In genomic region chr4:81445196-81445595, GRCh38 we compare ENCODE assay signal across 1 cellular context.
TF ChIP-seq lines count a peak whose summit lies in the region.

No MANE protein-coding gene starts in this region.

TF ChIP-seq in IMR-90, 13 proteins besides CTCF, POLR2A, EP300 and RAD21 (continued from another document):
- TF ChIP-seq, protein P1, sequence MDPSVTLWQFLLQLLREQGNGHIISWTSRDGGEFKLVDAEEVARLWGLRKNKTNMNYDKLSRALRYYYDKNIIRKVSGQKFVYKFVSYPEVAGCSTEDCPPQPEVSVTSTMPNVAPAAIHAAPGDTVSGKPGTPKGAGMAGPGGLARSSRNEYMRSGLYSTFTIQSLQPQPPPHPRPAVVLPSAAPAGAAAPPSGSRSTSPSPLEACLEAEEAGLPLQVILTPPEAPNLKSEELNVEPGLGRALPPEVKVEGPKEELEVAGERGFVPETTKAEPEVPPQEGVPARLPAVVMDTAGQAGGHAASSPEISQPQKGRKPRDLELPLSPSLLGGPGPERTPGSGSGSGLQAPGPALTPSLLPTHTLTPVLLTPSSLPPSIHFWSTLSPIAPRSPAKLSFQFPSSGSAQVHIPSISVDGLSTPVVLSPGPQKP (IDR thresholded peaks at IDR 0.05; ENCODE audit: borderline replicate concordance, low read depth, low read length): no peak
- no peak for TF ChIP-seq CHD1 (IDR thresholded peaks at IDR 0.05; ENCODE audit: low read depth, low read length)
- no peak for TF ChIP-seq SMC3 (IDR thresholded peaks at IDR 0.05; ENCODE audit: low read depth, low read length)
- TF ChIP-seq, protein P2, sequence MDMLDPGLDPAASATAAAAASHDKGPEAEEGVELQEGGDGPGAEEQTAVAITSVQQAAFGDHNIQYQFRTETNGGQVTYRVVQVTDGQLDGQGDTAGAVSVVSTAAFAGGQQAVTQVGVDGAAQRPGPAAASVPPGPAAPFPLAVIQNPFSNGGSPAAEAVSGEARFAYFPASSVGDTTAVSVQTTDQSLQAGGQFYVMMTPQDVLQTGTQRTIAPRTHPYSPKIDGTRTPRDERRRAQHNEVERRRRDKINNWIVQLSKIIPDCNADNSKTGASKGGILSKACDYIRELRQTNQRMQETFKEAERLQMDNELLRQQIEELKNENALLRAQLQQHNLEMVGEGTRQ (IDR thresholded peaks at IDR 0.05; ENCODE audit: low read depth, low read length): no peak
- no peak for TF ChIP-seq MAFK (IDR thresholded peaks at IDR 0.05; ENCODE audit: low read depth, low read length)
